In genomic region chr19:45508931-45509691, GRCh38 we compare ENCODE assay signal across 8 cellular contexts. TPM values are rescaled to one million over a fixed set of nuclear protein-coding genes. Genes with fewer than 3 reads are reported as not detected.
DNase-seq lines count a peak whose midpoint lies in the region; FAIRE-seq and TF ChIP-seq lines count a peak whose summit lies in the region.

No MANE protein-coding gene starts in this region.

- H4K91ac ChIP-seq in H1 (replicated peaks; ENCODE audit: insufficient read length, low read length): peak overlapping the region; percentile 89
- H4K91ac ChIP-seq in mesenchymal stem cell (ENCODE audit: low read length): peak overlapping the region; percentile 93

- H3K56ac ChIP-seq in H1 (replicated peaks; ENCODE audit: insufficient read length, low read depth, low read length): peak overlapping the region; percentile 66

- 4% methylated on average over 9 of the region's 26 CpGs; no CpG with 5 or more reads in 1 of the 2 experiments for WGBS in H1 (ENCODE audit: extremely low coverage in 1 of 2, insufficient coverage in 1 of 2, insufficient read length in 1 of 2, insufficient replicate concordance in 2 of 2, low coverage in 1 of 2, low lambda C conversion rate in 2 of 2, missing lambda C conversion rate in 1 of 2), 2 experiments
- WGBS in mesenchymal stem cell: 2% methylated on average over 21 of the region's 26 CpGs
- WGBS in tibial nerve, 2 donors: 1 to 2% methylated on average over 25 of the region's 26 CpGs

- H3K23ac ChIP-seq in H1 (ENCODE audit: insufficient read length): no peak overlapping the region
- H3K23ac ChIP-seq in mesenchymal stem cell (ENCODE audit: low read length in 2 of 2): peak overlapping the region in 1 of 2 experiments; percentile 34

- peaks cover 5 to 15% of the 10 kb centered on the region in 2 experiments for H4K20me1 ChIP-seq in H1 (replicated peaks in 1 of 2; ENCODE audit: control insufficient read depth in 1 of 2, insufficient read depth in 2 of 2, low read length in 2 of 2)

- TF ChIP-seq CTCF in HL-60 (IDR thresholded peaks at IDR 0.05; ENCODE audit: insufficient read depth, low read length) (no peak), H1 (IDR thresholded peaks at IDR 0.05; ENCODE audit: control extremely low read depth in 1 of 3, insufficient read depth in 1 of 3, low read depth in 1 of 3, low read length in 3 of 3) (no peak), tibial nerve (IDR thresholded peaks at IDR 0.05) (peak in 1 of 5 experiments; percentile 18)

- H3K4ac ChIP-seq in H1 (replicated peaks; ENCODE audit: insufficient read length, low read depth, low read length): peak overlapping the region; percentile 32
- H3K4ac ChIP-seq in mesenchymal stem cell (ENCODE audit: low read depth in 1 of 2, low read length in 2 of 2): peak overlapping the region; percentile 59 to 64

- no peak for FAIRE-seq in H1 (lab: Jason Lieb, UNC)

- peak overlapping the region; percentile 66; the same call in 1 of the 2 replicates for H4K8ac ChIP-seq in H1 (ENCODE audit: extremely low read depth, insufficient read depth, low read length)
- peak overlapping the region; percentile 66 for H4K8ac ChIP-seq in mesenchymal stem cell (ENCODE audit: low read length)

- no peak overlapping the region for H2BK120ac ChIP-seq in H1 (replicated peaks; ENCODE audit: low read depth, low read length)
- H2BK120ac ChIP-seq in mesenchymal stem cell (ENCODE audit: low read depth, low read length): peak overlapping the region; percentile 65

- no peaks in the 10 kb centered on the region; the same call in 1 of the 2 replicates for H3K36me3 ChIP-seq in ES-I3 (ENCODE audit: insufficient read depth, low read length)
- H3K36me3 ChIP-seq in H1 (ENCODE audit: control insufficient read depth in 2 of 4, insufficient read depth in 4 of 4, low read length in 3 of 4): no peaks in the 10 kb centered on the region
- H3K36me3 ChIP-seq in mesenchymal stem cell (ENCODE audit: control insufficient read depth in 1 of 2, insufficient read depth in 2 of 2, low read depth in 1 of 2, low read length in 2 of 2): peaks cover 0 to 4% of the 10 kb centered on the region in 2 experiments
- no peaks in the 10 kb centered on the region for H3K36me3 ChIP-seq in tibial nerve

- H3K79me1 ChIP-seq in H1 (ENCODE audit: low read depth, low read length) (peaks cover 15% of the 10 kb centered on the region), mesenchymal stem cell (replicated peaks; ENCODE audit: low read length, poor library complexity, severe bottlenecking) (peaks cover 2% of the 10 kb centered on the region)

- DNase-seq in HL-60 (ENCODE audit: low read depth in 1 of 2, low spot score in 1 of 2) (peak; percentile 54 to 78), SW480 (ENCODE audit: low spot score) (peak; percentile 60), H1 (ENCODE audit: low read depth in 1 of 2, low spot score in 2 of 2) (peak in 1 of 2 experiments; percentile 74), mesenchymal stem cell (peak; percentile 80), tibial nerve (ENCODE audit: low spot score in 2 of 2) (peak in 1 of 2 donors; percentile 61), superior temporal gyrus (ENCODE audit: extremely low spot score) (no peak), NCI-H1092 treated with DMSO at 0.1 percent for 48 hours (lab: John Stamatoyannopoulos, UW) (no peak)

- peaks cover 30 to 61% of the 10 kb centered on the region in 2 experiments for H3K79me2 ChIP-seq in H1 (ENCODE audit: control insufficient read depth in 1 of 2, insufficient read depth in 2 of 2, low read length in 2 of 2)

- TF ChIP-seq POLR2A in H1 (IDR thresholded peaks at IDR 0.05; ENCODE audit: control extremely low read depth in 1 of 2, low read depth in 2 of 2, low read length in 2 of 2) (no peak), tibial nerve (IDR thresholded peaks at IDR 0.05) (no peak)

- H3K14ac ChIP-seq in H1 (ENCODE audit: insufficient read length) (no peak overlapping the region), mesenchymal stem cell (ENCODE audit: low read length in 2 of 2) (peak overlapping the region in 1 of 2 experiments; percentile 79)

- peak overlapping the region; percentile 87 for H3K18ac ChIP-seq in H1 (ENCODE audit: extremely low read depth, low read length)
- H3K18ac ChIP-seq in mesenchymal stem cell (ENCODE audit: low read depth in 1 of 2, low read length in 2 of 2): peak overlapping the region; percentile 25 to 90

- POLR2A ChIA-PET in H1 (lab: Charles Lee; ENCODE audit: partially characterized antibody): interaction anchor here (1.0 to 3.2 kb wide), 10 partner anchors 10 to 184 kb away, joined by 3 to 25 read pairs (median 6); partner anchors contain the start of genes PPM1N, QPCTL, RTN2 and SNRPD2

- H3K27ac ChIP-seq in HL-60 (replicated peaks): peak overlapping the region; percentile 88
- peak overlapping the region; percentile 61 for H3K27ac ChIP-seq in H1 (ENCODE audit: low read depth, low read length)
- peak overlapping the region; percentile 80 for H3K27ac ChIP-seq in mesenchymal stem cell (ENCODE audit: low read length, poor library complexity, severe bottlenecking)
- peak overlapping the region; percentile 63 to 92 (median 91) for H3K27ac ChIP-seq in tibial nerve

- H3K4me2 ChIP-seq in H1 (ENCODE audit: insufficient read depth in 1 of 2, low read depth in 2 of 2, low read length in 2 of 2): peak overlapping the region; percentile 56 to 93
- peak overlapping the region; percentile 72 for H3K4me2 ChIP-seq in mesenchymal stem cell (ENCODE audit: low read length, poor library complexity, severe bottlenecking)

- H2BK12ac ChIP-seq in H1 (ENCODE audit: low read depth, low read length): peak overlapping the region; percentile 60; the same call in 1 of the 2 replicates
- peak overlapping the region; percentile 31 to 88 for H2BK12ac ChIP-seq in mesenchymal stem cell (ENCODE audit: low read length in 2 of 2)

- peak overlapping the region; percentile 96 for H3K4me3 ChIP-seq in HL-60 (replicated peaks; ENCODE audit: insufficient read depth, low read length)
- peak overlapping the region; percentile 72 to 97 (median 95) for H3K4me3 ChIP-seq in H1 (ENCODE audit: extremely low read depth in 1 of 4, insufficient read depth in 2 of 4, low read depth in 3 of 4, low read length in 4 of 4)
- peak overlapping the region; percentile 80 to 88 for H3K4me3 ChIP-seq in mesenchymal stem cell (ENCODE audit: insufficient read depth in 1 of 2, low read depth in 1 of 2, low read length in 2 of 2)
- H3K4me3 ChIP-seq in tibial nerve: peak overlapping the region; percentile 68 to 82 (median 81)

- H2AFZ ChIP-seq in H1 (ENCODE audit: low read length) (no peak overlapping the region), mesenchymal stem cell (ENCODE audit: low read depth, low read length) (no peak overlapping the region)

- no peaks in the 10 kb centered on the region for H3K27me3 ChIP-seq in HL-60 (ENCODE audit: insufficient read depth, poor library complexity, severe bottlenecking)
- H3K27me3 ChIP-seq in H1 (replicated peaks in 1 of 4; ENCODE audit: control insufficient read depth in 3 of 4, extremely low read depth in 1 of 4, insufficient read depth in 3 of 4, low read length in 3 of 4): no peaks in the 10 kb centered on the region
- H3K27me3 ChIP-seq in mesenchymal stem cell (ENCODE audit: control insufficient read depth in 1 of 2, insufficient read depth in 1 of 2, low read length in 2 of 2): no peaks in the 10 kb centered on the region
- H3K27me3 ChIP-seq in tibial nerve: no peaks in the 10 kb centered on the region

- CTCF ChIA-PET in H1 (lab: Charles Lee; ENCODE audit: partially characterized antibody): interaction anchor here (1.0 to 2.4 kb wide), 8 partner anchors 9 to 133 kb away, joined by 3 to 15 read pairs (median 3); no protein-coding TSS in a partner anchor

- H3K9me3 ChIP-seq in ES-I3 (ENCODE audit: control insufficient read depth, insufficient read depth, low read length) (no peaks in the 10 kb centered on the region), H1 (ENCODE audit: insufficient read depth in 2 of 2, low read depth in 1 of 2, low read length in 1 of 2) (no peaks in the 10 kb centered on the region), mesenchymal stem cell (ENCODE audit: control insufficient read depth, low read length) (no peaks in the 10 kb centered on the region), tibial nerve (no peaks in the 10 kb centered on the region)

- TF ChIP-seq EP300 in H1 (IDR thresholded peaks at IDR 0.05; ENCODE audit: borderline replicate concordance in 1 of 2, low read depth in 2 of 2, low read length in 2 of 2) (no peak), tibial nerve (IDR thresholded peaks at IDR 0.05) (peak in 1 of 2 donors; percentile 34)

- H2AK5ac ChIP-seq in H1 (ENCODE audit: low read depth, low read length): peak overlapping the region; percentile 24; the same call in 1 of the 2 replicates
- peak overlapping the region; percentile 37 for H2AK5ac ChIP-seq in mesenchymal stem cell (ENCODE audit: low read length, severe bottlenecking)

- H2BK15ac ChIP-seq in H1 (ENCODE audit: low read length) (0 out of 2 replicates have a peak overlapping the region, but pooled peaks have one; percentile 88), mesenchymal stem cell (ENCODE audit: low read depth, poor library complexity, severe bottlenecking) (peak overlapping the region; percentile 71)

- H2BK5ac ChIP-seq in H1 (ENCODE audit: low read depth, low read length) (peak overlapping the region; percentile 96), mesenchymal stem cell (ENCODE audit: low read depth, low read length, poor library complexity, severe bottlenecking) (peak overlapping the region; percentile 71)

- no peak overlapping the region for H2BK20ac ChIP-seq in H1 (ENCODE audit: low read length)

- H3K9ac ChIP-seq in ES-I3 (ENCODE audit: low read depth, low read length): peak overlapping the region; percentile 98
- peak overlapping the region in 3 of 4 experiments; percentile 56 to 83 (median 60); a peak in 5 of 7 replicates for H3K9ac ChIP-seq in H1 (replicated peaks in 1 of 4; ENCODE audit: extremely low read depth in 1 of 4, low read depth in 3 of 4, low read length in 3 of 4)
- peak overlapping the region; percentile 90 for H3K9ac ChIP-seq in mesenchymal stem cell (ENCODE audit: low read length)

- peaks cover 7% of the 10 kb centered on the region; the same call in 1 of the 2 replicates for H3K23me2 ChIP-seq in H1 (ENCODE audit: low read depth, low read length)

- H4K5ac ChIP-seq in H1 (ENCODE audit: insufficient read length, low read depth, low read length): peak overlapping the region; percentile 48

- H3K4me1 ChIP-seq in ES-I3 (ENCODE audit: insufficient read depth, low read length) (peaks cover 16% of the 10 kb centered on the region), H1 (replicated peaks in 1 of 4; ENCODE audit: control insufficient read depth in 3 of 4, insufficient read depth in 4 of 4, low read length in 3 of 4) (peaks cover 3 to 8% (median 6%) of the 10 kb centered on the region in 4 experiments; a peak in 6 of 7 replicates), mesenchymal stem cell (ENCODE audit: control insufficient read depth, insufficient read depth, low read depth, low read length) (peaks cover 16% of the 10 kb centered on the region), tibial nerve (peaks cover 0 to 56% (median 23%) of the 10 kb centered on the region in 4 donors)

- no peak for TF ChIP-seq RAD21 in H1 (IDR thresholded peaks at IDR 0.05 in 1 of 2, conservative IDR thresholded peaks at IDR 0.05 in 1 of 2; ENCODE audit: low read depth in 2 of 2, low read length in 2 of 2)

RNA-seq across cellular contexts. Expression of gene VASP, which starts 1.8 kb away (rescaled TPM):
- total RNA-seq in H1 (2021; fragmentation: NEBNext Ultra II Directional; extraction: Animal tissue kit (Norgen Biotek cat#: 25700)): 135 and 138 TPM in 2 replicates
- polyA plus RNA-seq in H1 (2011; rRNA removed): 89.7 and 163 TPM in 2 replicates
- 92.0 TPM for polyA plus RNA-seq in H1 (2011; cell fraction: cytosol; rRNA removed)
- polyA plus RNA-seq in H1 (2011; cell fraction: nucleus; rRNA removed): 116 TPM
- polyA plus RNA-seq in H1 (2012, experiment 1 of 2): 79.3 to 101 TPM (median 84.8 TPM) in 4 replicates
- 110 TPM for polyA plus RNA-seq in H1 (2012, experiment 2 of 2)
- 108 TPM for polyA plus RNA-seq in H1 (2013, experiment 1 of 2)
- 104 TPM for polyA plus RNA-seq in H1 (2013, experiment 2 of 2)
- polyA minus RNA-seq in H1 (2011; rRNA and poly(A)+ RNA removed): 46.1 and 52.4 TPM in 2 replicates
- 83.1 TPM for polyA minus RNA-seq in H1 (2011; cell fraction: cytosol; rRNA and poly(A)+ RNA removed)
- 102 TPM for polyA minus RNA-seq in H1 (2011; cell fraction: nucleus; rRNA and poly(A)+ RNA removed)
- polyA plus RNA-seq in mesenchymal stem cell (2013, experiment 1 of 2): 106 TPM
- 104 TPM for polyA plus RNA-seq in mesenchymal stem cell (2013, experiment 2 of 2)
- total RNA-seq in tibial nerve: 10 to 100 TPM; 39.1 to 74.4 (median 59.2) TPM

RNA-seq across cellular contexts. Expression of gene PPM1N, which starts 10.9 kb away (rescaled TPM):
- total RNA-seq in H1 (2021; fragmentation: NEBNext Ultra II Directional; extraction: Animal tissue kit (Norgen Biotek cat#: 25700)): 11.0 and 12.2 TPM in 2 replicates
- polyA plus RNA-seq in H1 (2011; rRNA removed): 14.4 and 17.5 TPM in 2 replicates
- polyA plus RNA-seq in H1 (2011; cell fraction: cytosol; rRNA removed): 20.7 TPM
- polyA plus RNA-seq in H1 (2011; cell fraction: nucleus; rRNA removed): 17.1 TPM
- 12.0 to 16.7 TPM (median 14.4 TPM) in 4 replicates for polyA plus RNA-seq in H1 (2012, experiment 1 of 2)
- polyA plus RNA-seq in H1 (2012, experiment 2 of 2): 13.0 TPM
- 35.8 TPM for polyA plus RNA-seq in H1 (2013, experiment 1 of 2)
- polyA plus RNA-seq in H1 (2013, experiment 2 of 2): 34.9 TPM
- 2.3 and 4.2 TPM in 2 replicates for polyA minus RNA-seq in H1 (2011; rRNA and poly(A)+ RNA removed)
- 4.3 TPM for polyA minus RNA-seq in H1 (2011; cell fraction: cytosol; rRNA and poly(A)+ RNA removed)
- 5.6 TPM for polyA minus RNA-seq in H1 (2011; cell fraction: nucleus; rRNA and poly(A)+ RNA removed)
- 2.3 TPM for polyA plus RNA-seq in mesenchymal stem cell (2013, experiment 1 of 2)
- 2.1 TPM for polyA plus RNA-seq in mesenchymal stem cell (2013, experiment 2 of 2)
- total RNA-seq in tibial nerve: 1 to 10 TPM in 1 of 4 donors, under 1 TPM in 2, not detected in 1; 0.39 to 5.0 (median 0.60) TPM

RNA-seq across cellular contexts. Expression of gene RTN2, which starts 12.3 kb away (rescaled TPM):
- total RNA-seq in H1 (2021; fragmentation: NEBNext Ultra II Directional; extraction: Animal tissue kit (Norgen Biotek cat#: 25700)): 21.1 and 21.6 TPM in 2 replicates
- 21.0 and 33.5 TPM in 2 replicates for polyA plus RNA-seq in H1 (2011; rRNA removed)
- polyA plus RNA-seq in H1 (2011; cell fraction: cytosol; rRNA removed): 19.9 TPM
- 19.7 TPM for polyA plus RNA-seq in H1 (2011; cell fraction: nucleus; rRNA removed)
- 19.1 to 26.5 TPM (median 23.9 TPM) in 4 replicates for polyA plus RNA-seq in H1 (2012, experiment 1 of 2)
- 24.8 TPM for polyA plus RNA-seq in H1 (2012, experiment 2 of 2)
- polyA plus RNA-seq in H1 (2013, experiment 1 of 2): 32.6 TPM
- 36.9 TPM for polyA plus RNA-seq in H1 (2013, experiment 2 of 2)
- polyA minus RNA-seq in H1 (2011; rRNA and poly(A)+ RNA removed): 9.5 and 14.4 TPM in 2 replicates
- polyA minus RNA-seq in H1 (2011; cell fraction: cytosol; rRNA and poly(A)+ RNA removed): 8.3 TPM
- 9.9 TPM for polyA minus RNA-seq in H1 (2011; cell fraction: nucleus; rRNA and poly(A)+ RNA removed)
- polyA plus RNA-seq in mesenchymal stem cell (2013, experiment 1 of 2): 30.0 TPM
- 31.0 TPM for polyA plus RNA-seq in mesenchymal stem cell (2013, experiment 2 of 2)
- 1 to 10 TPM; 1.5 to 5.9 (median 3.5) TPM for total RNA-seq in tibial nerve

RNA-seq across cellular contexts. Expression of gene FOSB, which starts 41.3 kb away (rescaled TPM):
- 1.3 and 2.7 TPM in 2 replicates for total RNA-seq in H1 (2021; fragmentation: NEBNext Ultra II Directional; extraction: Animal tissue kit (Norgen Biotek cat#: 25700))
- polyA plus RNA-seq in H1 (2011; rRNA removed): 0.44 and 1.2 TPM in 2 replicates
- 0.32 TPM for polyA plus RNA-seq in H1 (2011; cell fraction: cytosol; rRNA removed)
- 5.2 TPM for polyA plus RNA-seq in H1 (2011; cell fraction: nucleus; rRNA removed)
- polyA plus RNA-seq in H1 (2012, experiment 1 of 2): 1.1 to 4.3 TPM (median 2.6 TPM) in 4 replicates
- polyA plus RNA-seq in H1 (2012, experiment 2 of 2): 2.4 TPM
- polyA plus RNA-seq in H1 (2013, experiment 1 of 2): 0.85 TPM
- 0.79 TPM for polyA plus RNA-seq in H1 (2013, experiment 2 of 2)
- polyA minus RNA-seq in H1 (2011; rRNA and poly(A)+ RNA removed): 2.8 and 6.9 TPM in 2 replicates
- 1.5 TPM for polyA minus RNA-seq in H1 (2011; cell fraction: cytosol; rRNA and poly(A)+ RNA removed)
- 39.4 TPM for polyA minus RNA-seq in H1 (2011; cell fraction: nucleus; rRNA and poly(A)+ RNA removed)
- 167 TPM for polyA plus RNA-seq in mesenchymal stem cell (2013, experiment 1 of 2)
- 130 TPM for polyA plus RNA-seq in mesenchymal stem cell (2013, experiment 2 of 2)
- 1 to 10 TPM in 2 of 4 donors, under 1 TPM in 2; 0.60 to 4.9 (median 1.8) TPM for total RNA-seq in tibial nerve

Comparison
In these comparisons a context has a peak if more than half of its experiments do, and no peak if none do; other contexts are left out.
1. DNase-seq: peak in HL-60 (2 of 2), SW480 (single experiment) and mesenchymal stem cell (single experiment); none in superior temporal gyrus (single experiment) and NCI-H1092 treated with DMSO at 0.1 percent for 48 hours (single experiment).
2. Peak in every context shown above with its lines, with median percentiles within 50 percentile points of each other: H3K9ac ChIP-seq, H3K27ac ChIP-seq and H3K4me3 ChIP-seq.